10 cellular contexts compared by ENCODE assay signal in genomic region chr14:41285193-41285748, GRCh38.
A peak's percentile ranks its signal among the peaks of the same experiment; 100 is the strongest.
DNase-seq lines count a peak whose midpoint lies in the region; ATAC-seq and TF ChIP-seq lines count a peak whose summit lies in the region.
"Had no signal": no experiment of that assay in that cellular context is flagged by ENCODE, and none has a peak within 500 bp of the region (broad histone marks: within the 10 kb centered on the region; RNA-seq: fewer than 3 reads in every experiment).

No MANE protein-coding gene starts in this region.

- DNase-seq in stimulated activated CD4-positive, alpha-beta T cell treated with anti-CD3 and anti-CD28 coated beads, Interleukin-15, amount 100 ng/mL, for 24 hours = peak; percentile 5
- no peak for DNase-seq in stimulated activated CD4-positive, alpha-beta T cell treated with anti-CD3 and anti-CD28 coated beads, Interleukin-4, amount 100 ng/mL, for 4 hours
- DNase-seq in NCI-H748 treated with DMSO at 0.1 percent for 48 hours (lab: John Stamatoyannopoulos, UW) = peak; percentile 75
- DNase-seq in erythroblast (lab: John Stamatoyannopoulos, UW) = peak; percentile 1 to 2
- no peak for DNase-seq in NCI-H2227 treated with DMSO at 0.1 percent for 48 hours (lab: John Stamatoyannopoulos, UW)
- no peak for DNase-seq in globus pallidus (ENCODE audit: low spot score)
- no peak for DNase-seq in cortex of kidney (lab: John Stamatoyannopoulos, UW)
- DNase-seq: COR-L47, H7 had no signal

- no peak for ATAC-seq in GM18502 (IDR thresholded peaks at IDR 0.05; ENCODE audit: poor library complexity, unreplicated experiment)

- TF ChIP-seq POLR2A in erythroblast (IDR thresholded peaks at IDR 0.05; ENCODE audit: low read length) = no peak

Comparison
In these comparisons a context has a peak if more than half of its experiments do, and no peak if none do; other contexts are left out.
1. DNase-seq: peak in stimulated activated CD4-positive, alpha-beta T cell treated with anti-CD3 and anti-CD28 coated beads, Interleukin-15, amount 100 ng/mL, for 24 hours (single experiment), NCI-H748 treated with DMSO at 0.1 percent for 48 hours (single experiment) and erythroblast (2 of 2); none in stimulated activated CD4-positive, alpha-beta T cell treated with anti-CD3 and anti-CD28 coated beads, Interleukin-4, amount 100 ng/mL, for 4 hours (0 of 2), NCI-H2227 treated with DMSO at 0.1 percent for 48 hours (single experiment), globus pallidus (single experiment) and cortex of kidney (single experiment).